Comparison of ENCODE assay signal across 17 cellular contexts in genomic region chr16:88813396-88814143, GRCh38. TPM values are rescaled to one million over a fixed set of nuclear protein-coding genes. Genes with fewer than 3 reads are reported as not detected.
DNase-seq lines count a peak whose midpoint lies in the region; ATAC-seq, FAIRE-seq and TF ChIP-seq lines count a peak whose summit lies in the region.
"Had no signal": no experiment of that assay in that cellular context is flagged by ENCODE, and none has a peak within 500 bp of the region (broad histone marks: within the 10 kb centered on the region; RNA-seq: fewer than 3 reads in every experiment).

No MANE protein-coding gene starts in this region.

- intact Hi-C loops in left ventricle myocardium inferior (cut with micrococcal nuclease) (no loop called here), left ventricle myocardium superior (cut with micrococcal nuclease) (no loop called here)

- 0 out of 2 replicates have a peak overlapping the region, but pooled peaks have one; percentile 15 for H3K27ac Mint-ChIP-seq in WTC11
- no peak overlapping the region for H3K27ac Mint-ChIP-seq in type B pancreatic cell

- H3K27ac ChIP-seq in left ventricle myocardium inferior (replicated peaks) = peak overlapping the region; percentile 97
- peak overlapping the region in 3 of 4 donors; percentile 90 to 97 (median 93) for H3K27ac ChIP-seq in gastroesophageal sphincter

- H3K36me3 ChIP-seq in left ventricle myocardium inferior (peaks cover 11% of the 10 kb centered on the region), gastroesophageal sphincter (peaks cover 0 to 18% of the 10 kb centered on the region in 2 donors)

- no peaks in the 10 kb centered on the region for H3K27me3 Mint-ChIP-seq in WTC11 (ENCODE audit: low read depth)
- H3K27me3 Mint-ChIP-seq in type B pancreatic cell = no peaks in the 10 kb centered on the region
- H3K27me3 Mint-ChIP-seq: central memory CD8-positive, alpha-beta T cell had no signal

- no peak for TF ChIP-seq POLR2A in gastroesophageal sphincter (IDR thresholded peaks at IDR 0.05)

- 42 to 47% methylated on average over 7 to 15 of the region's 20 CpGs for WGBS in gastroesophageal sphincter (ENCODE audit: low coverage in 1 of 2), 2 donors

- H3K4me3 Mint-ChIP-seq in WTC11 (no peak overlapping the region; the same call in 1 of the 2 replicates), type B pancreatic cell (peak overlapping the region; percentile 55)

- H3K4me3 ChIP-seq in left ventricle myocardium inferior = no peak overlapping the region
- H3K4me3 ChIP-seq in gastroesophageal sphincter = no peak overlapping the region

- DNase-seq in left ventricle myocardium inferior (no peak), left ventricle myocardium superior (no peak), WTC11 (ENCODE audit: low spot score) (no peak), type B pancreatic cell (ENCODE audit: extremely low spot score, unreplicated experiment) (no peak), hypothalamus (lab: John Stamatoyannopoulos, UW) (no peak), kidney tubule cell (ENCODE audit: low spot score) (no peak), HTR-8/SVneo (ENCODE audit: insufficient read length, low spot score) (no peak)
- DNase-seq: AML-193; KBM-7; NCI-H1105; occipital lobe; SJCRH30; stimulated activated CD4-positive, alpha-beta T cell treated with anti-CD3 and anti-CD28 coated beads, Interleukin-4, amount 100 ng/mL, for 24 hours had no signal

- ATAC-seq in left ventricle myocardium superior (no peak), WTC11 (no peak), gastroesophageal sphincter (no peak)

- peaks cover 43% of the 10 kb centered on the region for H3K4me1 ChIP-seq in left ventricle myocardium inferior
- peaks cover 0 to 45% (median 22%) of the 10 kb centered on the region in 3 donors for H3K4me1 ChIP-seq in gastroesophageal sphincter

- no peak for FAIRE-seq in HTR-8/SVneo (lab: Jason Lieb, UNC)
- FAIRE-seq: endometrium, frontal cortex had no signal

- H3K27me3 ChIP-seq in left ventricle myocardium inferior (ENCODE audit: low read depth) (no peaks in the 10 kb centered on the region), gastroesophageal sphincter (no peaks in the 10 kb centered on the region)
- H3K27me3 ChIP-seq: SJCRH30 had no signal

- H3K4me1 Mint-ChIP-seq in WTC11 (peaks cover 14% of the 10 kb centered on the region), type B pancreatic cell (ENCODE audit: unreplicated experiment) (peaks cover 3% of the 10 kb centered on the region)

- H3K36me3 Mint-ChIP-seq in WTC11 (peaks cover 14% of the 10 kb centered on the region), type B pancreatic cell (no peaks in the 10 kb centered on the region)

- CTCF ChIA-PET in WTC11 (lab: Charles Lee) = interaction anchor here (0.9 to 5.1 kb wide), 8 partner anchors 12 to 360 kb away, joined by 3 to 47 read pairs (median 10); partner anchors contain the start of genes GALNS and TRAPPC2L

- no peak for TF ChIP-seq EP300 in gastroesophageal sphincter (IDR thresholded peaks at IDR 0.05)

- H3K9me3 ChIP-seq in left ventricle myocardium inferior (replicated peaks) (no peaks in the 10 kb centered on the region), gastroesophageal sphincter (no peaks in the 10 kb centered on the region)
- H3K9me3 ChIP-seq: SJCRH30 had no signal

- TF ChIP-seq CTCF in left ventricle myocardium inferior (IDR thresholded peaks at IDR 0.05; ENCODE audit: borderline replicate concordance) (no peak), WTC11 (IDR thresholded peaks at IDR 0.05) (no peak), gastroesophageal sphincter (IDR thresholded peaks at IDR 0.05) (no peak), type B pancreatic cell (conservative IDR thresholded peaks at IDR 0.05) (no peak)

- POLR2A ChIA-PET in WTC11 (lab: Charles Lee) = interaction anchor here (1.4 kb wide), 1 partner anchor 44 kb away, joined by 5 read pairs; the partner anchor contains the start of gene TRAPPC2L

- H3K9me3 Mint-ChIP-seq in WTC11 (no peaks in the 10 kb centered on the region), type B pancreatic cell (no peaks in the 10 kb centered on the region)
- H3K9me3 Mint-ChIP-seq: central memory CD8-positive, alpha-beta T cell had no signal

TF ChIP-seq in WTC11, 78 proteins besides CTCF, POLR2A, EP300 and RAD21 (continues in another document):
- no peak for TF ChIP-seq CREM (CRISPR knock-in tag; IDR thresholded peaks at IDR 0.05)
- no peak for TF ChIP-seq ZNF219 (CRISPR knock-in tag; IDR thresholded peaks at IDR 0.05; ENCODE audit: borderline replicate concordance)
- TF ChIP-seq, protein P1, sequence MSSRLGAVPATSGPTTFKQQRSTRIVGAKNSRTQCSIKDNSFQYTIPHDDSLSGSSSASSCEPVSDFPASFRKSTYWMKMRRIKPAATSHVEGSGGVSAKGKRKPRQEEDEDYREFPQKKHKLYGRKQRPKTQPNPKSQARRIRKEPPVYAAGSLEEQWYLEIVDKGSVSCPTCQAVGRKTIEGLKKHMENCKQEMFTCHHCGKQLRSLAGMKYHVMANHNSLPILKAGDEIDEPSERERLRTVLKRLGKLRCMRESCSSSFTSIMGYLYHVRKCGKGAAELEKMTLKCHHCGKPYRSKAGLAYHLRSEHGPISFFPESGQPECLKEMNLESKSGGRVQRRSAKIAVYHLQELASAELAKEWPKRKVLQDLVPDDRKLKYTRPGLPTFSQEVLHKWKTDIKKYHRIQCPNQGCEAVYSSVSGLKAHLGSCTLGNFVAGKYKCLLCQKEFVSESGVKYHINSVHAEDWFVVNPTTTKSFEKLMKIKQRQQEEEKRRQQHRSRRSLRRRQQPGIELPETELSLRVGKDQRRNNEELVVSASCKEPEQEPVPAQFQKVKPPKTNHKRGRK (CRISPR knock-in tag; IDR thresholded peaks at IDR 0.05; ENCODE audit: borderline replicate concordance) = no peak
- no peak for TF ChIP-seq ZNF671 (CRISPR knock-in tag; IDR thresholded peaks at IDR 0.05)
- no peak for TF ChIP-seq NFE2L1 (CRISPR knock-in tag; IDR thresholded peaks at IDR 0.05)
- TF ChIP-seq, protein P2, sequence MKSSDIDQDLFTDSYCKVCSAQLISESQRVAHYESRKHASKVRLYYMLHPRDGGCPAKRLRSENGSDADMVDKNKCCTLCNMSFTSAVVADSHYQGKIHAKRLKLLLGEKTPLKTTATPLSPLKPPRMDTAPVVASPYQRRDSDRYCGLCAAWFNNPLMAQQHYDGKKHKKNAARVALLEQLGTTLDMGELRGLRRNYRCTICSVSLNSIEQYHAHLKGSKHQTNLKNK (CRISPR knock-in tag; IDR thresholded peaks at IDR 0.05) = no peak
- no peak for TF ChIP-seq SMAD3 (CRISPR knock-in tag; IDR thresholded peaks at IDR 0.05; ENCODE audit: borderline replicate concordance)
- TF ChIP-seq, protein P3, sequence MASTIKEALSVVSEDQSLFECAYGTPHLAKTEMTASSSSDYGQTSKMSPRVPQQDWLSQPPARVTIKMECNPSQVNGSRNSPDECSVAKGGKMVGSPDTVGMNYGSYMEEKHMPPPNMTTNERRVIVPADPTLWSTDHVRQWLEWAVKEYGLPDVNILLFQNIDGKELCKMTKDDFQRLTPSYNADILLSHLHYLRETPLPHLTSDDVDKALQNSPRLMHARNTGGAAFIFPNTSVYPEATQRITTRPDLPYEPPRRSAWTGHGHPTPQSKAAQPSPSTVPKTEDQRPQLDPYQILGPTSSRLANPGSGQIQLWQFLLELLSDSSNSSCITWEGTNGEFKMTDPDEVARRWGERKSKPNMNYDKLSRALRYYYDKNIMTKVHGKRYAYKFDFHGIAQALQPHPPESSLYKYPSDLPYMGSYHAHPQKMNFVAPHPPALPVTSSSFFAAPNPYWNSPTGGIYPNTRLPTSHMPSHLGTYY (CRISPR knock-in tag; IDR thresholded peaks at IDR 0.05) = no peak
- TF ChIP-seq IRF1 (CRISPR knock-in tag; IDR thresholded peaks at IDR 0.05) = no peak
- TF ChIP-seq FOXK1 (CRISPR knock-in tag; IDR thresholded peaks at IDR 0.05) = no peak
- TF ChIP-seq NFYB (CRISPR knock-in tag; conservative IDR thresholded peaks at IDR 0.05; ENCODE audit: low read depth) = no peak

RNA-seq across cellular contexts. Expression of gene APRT, which starts 1.8 kb away (rescaled TPM):
- total RNA-seq in left ventricle myocardium inferior (39.2 TPM), left ventricle myocardium superior (40.9 TPM), WTC11 (2021) (272 to 288 TPM (median 282 TPM) in 3 replicates), gastroesophageal sphincter (100 to 1,000 TPM in 2 of 4 donors, 10 to 100 TPM in 2; 64.9 to 103 (median 92.9) TPM), type B pancreatic cell (ENCODE audit: low replicate concordance) (116 and 153 TPM in 2 replicates)

RNA-seq across cellular contexts. Expression of gene CDT1, which starts 10.0 kb away (rescaled TPM):
- 0.63 TPM for total RNA-seq in left ventricle myocardium inferior
- 0.97 TPM for total RNA-seq in left ventricle myocardium superior
- total RNA-seq in WTC11 (2021) = 142 to 154 TPM (median 149 TPM) in 3 replicates
- 1 to 10 TPM in 1 of 4 donors, under 1 TPM in 1, not detected in 2; 0.92 to 2.0 TPM for total RNA-seq in gastroesophageal sphincter
- total RNA-seq in type B pancreatic cell (ENCODE audit: low replicate concordance) = 17.7 and 36.8 TPM in 2 replicates

RNA-seq across cellular contexts. Expression of gene PIEZO1, which starts 28.6 kb away (rescaled TPM):
- total RNA-seq in left ventricle myocardium inferior (17.1 TPM), left ventricle myocardium superior (19.1 TPM), WTC11 (2021) (68.3 to 75.1 TPM (median 71.3 TPM) in 3 replicates), gastroesophageal sphincter (100 to 1,000 TPM; 105 to 248 (median 172) TPM), type B pancreatic cell (ENCODE audit: low replicate concordance) (33.3 and 94.7 TPM in 2 replicates)

RNA-seq across cellular contexts. Expression of gene GALNS, which starts 43.2 kb away (rescaled TPM):
- total RNA-seq in left ventricle myocardium inferior (15.5 TPM), left ventricle myocardium superior (14.6 TPM), WTC11 (2021) (23.0 to 29.5 TPM (median 25.8 TPM) in 3 replicates), gastroesophageal sphincter (10 to 100 TPM in 3 of 4 donors, 1 to 10 TPM in 1; 4.2 to 29.4 (median 15.6) TPM), type B pancreatic cell (ENCODE audit: low replicate concordance) (30.2 and 32.5 TPM in 2 replicates)

RNA-seq across cellular contexts. Expression of gene TRAPPC2L, which starts 43.4 kb away (rescaled TPM):
- total RNA-seq in left ventricle myocardium inferior (52.7 TPM), left ventricle myocardium superior (59.0 TPM), WTC11 (2021) (63.1 to 82.0 TPM (median 64.5 TPM) in 3 replicates), gastroesophageal sphincter (10 to 100 TPM; 18.7 to 40.0 (median 21.5) TPM), type B pancreatic cell (ENCODE audit: low replicate concordance) (80.4 and 91.4 TPM in 2 replicates)
